In genomic region chr6:138204792-138205384, GRCh38 we compare ENCODE assay signal across 13 cellular contexts.
DNase-seq lines count a peak whose midpoint lies in the region; ATAC-seq and FAIRE-seq lines count a peak whose summit lies in the region.
"Had no signal": no experiment of that assay in that cellular context is flagged by ENCODE, and none has a peak within 500 bp of the region (broad histone marks: within the 10 kb centered on the region; RNA-seq: fewer than 3 reads in every experiment).

No MANE protein-coding gene starts in this region.

- peak; percentile 9 for FAIRE-seq in islet of Langerhans (lab: Jason Lieb, UNC)
- FAIRE-seq: A204.1, HTR-8/SVneo had no signal

- DNase-seq in NCI-H146 (lab: John Stamatoyannopoulos, UW) (peak; percentile 19), NCI-H69 (lab: John Stamatoyannopoulos, UW) (peak; percentile 54)
- no peak for DNase-seq in stimulated activated CD4-positive, alpha-beta T cell treated with anti-CD3 and anti-CD28 coated beads, Interleukin-12 subunit alpha, Interleukin-12 subunit beta, amount 100 ng/mL, for 4 hours
- DNase-seq: CD4-positive, alpha-beta T cell; GF-D8; HCEC 1CT; HFFc6 had no signal

- ATAC-seq in GM18909 (IDR thresholded peaks at IDR 0.05; ENCODE audit: poor library complexity, unreplicated experiment) (no peak), HG03045 (IDR thresholded peaks at IDR 0.05; ENCODE audit: unreplicated experiment) (no peak), GM21381 (IDR thresholded peaks at IDR 0.05; ENCODE audit: unreplicated experiment) (no peak)
